ENCODE assay signal across 8 cellular contexts in genomic region chr1:205344010-205344808, GRCh38. TPM values are rescaled to one million over a fixed set of nuclear protein-coding genes. Genes with fewer than 3 reads are reported as not detected.
DNase-seq lines count a peak whose midpoint lies in the region; ATAC-seq and TF ChIP-seq lines count a peak whose summit lies in the region.

No MANE protein-coding gene starts in this region.

- peak in 8 of 10 experiments; percentile 17 to 52 (median 30) for DNase-seq in CD4-positive, alpha-beta T cell
- peak; percentile 93 for DNase-seq in NCI-H69 (lab: John Stamatoyannopoulos, UW)
- peak; percentile 23 for DNase-seq in activated gamma-delta T cell (lab: John Stamatoyannopoulos, UW)
- peak in 1 of 5 donors; percentile 64 for DNase-seq in heart left ventricle
- DNase-seq in retina = peak; percentile 72
- DNase-seq in hepatic stellate cell (ENCODE audit: low spot score) = no peak

- no peaks in the 10 kb centered on the region for H3K36me3 Mint-ChIP-seq in CD4-positive, alpha-beta T cell (ENCODE audit: low read depth)

- H3K4me1 Mint-ChIP-seq in CD4-positive, alpha-beta T cell (ENCODE audit: low read depth) = peaks cover 14% of the 10 kb centered on the region

- 7 to 44% (median 9%) methylated on average over 9 to 63 of the region's 63 CpGs for WGBS in heart left ventricle, 4 donors

- H3K4me1 ChIP-seq in heart left ventricle = peaks cover 0 to 16% (median 12%) of the 10 kb centered on the region in 12 donors

- TF ChIP-seq CTCF in CD4-positive, alpha-beta T cell (IDR thresholded peaks at IDR 0.05) = no peak
- TF ChIP-seq CTCF in heart left ventricle (IDR thresholded peaks at IDR 0.05) = no peak

- no peak overlapping the region for H3K27ac ChIP-seq in CD4-positive, alpha-beta T cell (ENCODE audit: low read depth, low read length)
- H3K27ac ChIP-seq in heart left ventricle = no peak overlapping the region

- CTCF ChIA-PET in CD4-positive, alpha-beta T cell (lab: Charles Lee) = interaction anchor here (0.9 to 2.5 kb wide), 3 partner anchors 10 to 180 kb away, joined by 3 to 6 read pairs (median 3); no protein-coding TSS in a partner anchor

- no peaks in the 10 kb centered on the region for H3K9me3 Mint-ChIP-seq in CD4-positive, alpha-beta T cell

- no peaks in the 10 kb centered on the region for H3K9me3 ChIP-seq in CD4-positive, alpha-beta T cell (ENCODE audit: control insufficient read depth, low read length)
- no peaks in the 10 kb centered on the region for H3K9me3 ChIP-seq in heart left ventricle

- peak overlapping the region; percentile 75 for H3K4me3 Mint-ChIP-seq in CD4-positive, alpha-beta T cell

- no peaks in the 10 kb centered on the region for H3K36me3 ChIP-seq in heart left ventricle

- ATAC-seq in CD4-positive, alpha-beta T cell (ENCODE audit: poor library complexity) = peak; percentile 90
- ATAC-seq in heart left ventricle = peak in 2 of 4 donors; percentile 34 to 46
- ATAC-seq in GM18873 (IDR thresholded peaks at IDR 0.05; ENCODE audit: low FRiP score, unreplicated experiment) = no peak
- ATAC-seq in HG02759 (IDR thresholded peaks at IDR 0.05; ENCODE audit: unreplicated experiment) = no peak

- H3K4me3 ChIP-seq in heart left ventricle = peak overlapping the region; percentile 10 to 43 (median 34)

- no peak overlapping the region for H3K27ac Mint-ChIP-seq in CD4-positive, alpha-beta T cell

- POLR2A ChIA-PET in CD4-positive, alpha-beta T cell (lab: Charles Lee) = no interaction called here

- peaks cover 46% of the 10 kb centered on the region for H3K27me3 ChIP-seq in CD4-positive, alpha-beta T cell (ENCODE audit: control insufficient read depth, insufficient read depth, low read length)
- H3K27me3 ChIP-seq in heart left ventricle = peaks cover 15 to 58% (median 31%) of the 10 kb centered on the region in 9 donors

- intact Hi-C loops in CD4-positive, alpha-beta T cell (cut with DNase I, micrococcal nuclease) = loop anchor here in 1 of 2 experiments (10.0 kb wide), 1 partner anchor 311 kb away; no protein-coding TSS in a partner anchor
- intact Hi-C loops in heart left ventricle (cut with DNase I) = no loop called here

- no peak for TF ChIP-seq POLR2A in heart left ventricle (IDR thresholded peaks at IDR 0.05)

- peaks cover 52% of the 10 kb centered on the region for H3K27me3 Mint-ChIP-seq in CD4-positive, alpha-beta T cell

RNA-seq across cellular contexts. Expression of gene KLHDC8A, which starts 12.5 kb away (rescaled TPM):
- total RNA-seq in CD4-positive, alpha-beta T cell = not detected
- total RNA-seq in heart left ventricle = under 1 TPM in 2 of 9 donors, not detected in 7; 0.14 to 0.18 TPM
- under 1 TPM in 1 of 2 donors, not detected in 1; 0.30 TPM for polyA plus RNA-seq in heart left ventricle

RNA-seq across cellular contexts. Expression of gene NUAK2, which starts 22.7 kb away (rescaled TPM):
- total RNA-seq in CD4-positive, alpha-beta T cell = 10 to 100 TPM; 14.9 to 15.3 TPM
- 1 to 10 TPM in 3 of 9 donors, under 1 TPM in 6; 0.25 to 2.6 (median 0.82) TPM for total RNA-seq in heart left ventricle
- under 1 TPM; 0.46 to 0.50 TPM for polyA plus RNA-seq in heart left ventricle

Comparison
In these comparisons a context has a peak if more than half of its experiments do, and no peak if none do; other contexts are left out.
1. RNA of gene NUAK2, which starts 22.7 kb away (total RNA-seq): 14.9 to 15.3 TPM in CD4-positive, alpha-beta T cell; 0.25 to 2.6 TPM in heart left ventricle; every median in the first group is over 4 times any median in the second.